Comparison of ENCODE assay signal across 29 cellular contexts in genomic region chr7:149552778-149553177, GRCh38. TPM values are rescaled to one million over a fixed set of nuclear protein-coding genes. Genes with fewer than 3 reads are reported as not detected.
DNase-seq lines count a peak whose midpoint lies in the region; ATAC-seq, FAIRE-seq and TF ChIP-seq lines count a peak whose summit lies in the region.
"Had no signal": no experiment of that assay in that cellular context is flagged by ENCODE, and none has a peak within 500 bp of the region (broad histone marks: within the 10 kb centered on the region; RNA-seq: fewer than 3 reads in every experiment).

No MANE protein-coding gene starts in this region.

- H3K27ac Mint-ChIP-seq in activated CD4-positive, alpha-beta T cell treated with anti-CD3 and anti-CD28 coated beads, Interleukin-2, amount 10 ng/mL, durations not matched to agents 24 days and 14 days: peak overlapping the region; percentile 21
- H3K27ac Mint-ChIP-seq: CD4-positive, alpha-beta T cell; WTC11 had no signal

- H4K20me1 ChIP-seq in endothelial cell of umbilical vein (replicated peaks; ENCODE audit: control insufficient read depth, extremely low read depth, insufficient read depth, low read length): no peaks in the 10 kb centered on the region

- no peaks in the 10 kb centered on the region for H3K9me3 Mint-ChIP-seq in activated CD4-positive, alpha-beta T cell treated with anti-CD3 and anti-CD28 coated beads, Interleukin-2, amount 10 ng/mL, durations not matched to agents 24 days and 14 days
- H3K9me3 Mint-ChIP-seq: CD4-positive, alpha-beta T cell had no signal

- dilution Hi-C loops in endothelial cell of umbilical vein (cut with MboI; ENCODE audit: extremely low pct_ligation_motif_present, low sequenced_read_pairs): no loop called here

- no peaks in the 10 kb centered on the region for H3K79me2 ChIP-seq in endothelial cell of umbilical vein (ENCODE audit: control insufficient read depth, insufficient read depth, low read length)
- H3K79me2 ChIP-seq: parathyroid adenoma had no signal

- no peak overlapping the region for H3K9ac ChIP-seq in endothelial cell of umbilical vein (replicated peaks; ENCODE audit: extremely low read depth, insufficient read depth, low read length)
- H3K9ac ChIP-seq: parathyroid adenoma had no signal

- H3K36me3 Mint-ChIP-seq in activated CD4-positive, alpha-beta T cell treated with anti-CD3 and anti-CD28 coated beads, Interleukin-2, amount 10 ng/mL, durations not matched to agents 24 days and 14 days (ENCODE audit: low read depth): peaks cover 66% of the 10 kb centered on the region

- H3K4me3 ChIP-seq in endothelial cell of umbilical vein (replicated peaks in 1 of 3; ENCODE audit: insufficient read depth in 1 of 3, low read depth in 1 of 3, low read length in 3 of 3): no peak overlapping the region
- H3K4me3 ChIP-seq: adrenal gland, body of pancreas, dorsolateral prefrontal cortex, GM12878, PC-9 had no signal

- DNase-seq in activated CD4-positive, alpha-beta T cell treated with anti-CD3 and anti-CD28 coated beads, Interleukin-2, amount 10 ng/mL, durations not matched to agents 24 days and 14 days: no peak
- no peak for DNase-seq in activated CD4-positive, alpha-beta T cell treated with anti-CD3 and anti-CD28 coated beads, Interleukin-2, amount 50 U/mL, for 48 hours
- DNase-seq in NOMO-1 treated with DMSO at 0.1 percent for 48 hours (lab: John Stamatoyannopoulos, UW; ENCODE audit: unreplicated experiment) (peak; percentile 50), endothelial cell of umbilical vein (ENCODE audit: low read depth, low spot score) (peak; percentile 39), sciatic nerve (ENCODE audit: low spot score) (no peak), foreskin melanocyte (no peak), T-helper 9 cell (no peak)
- DNase-seq: 8988T; activated CD8-positive, alpha-beta memory T cell treated with anti-CD3 and anti-CD28 coated beads, Interleukin-2, amount 50 U/mL, for 4 hours; activated effector memory CD4-positive, alpha-beta T cell treated with Interleukin-2 at 50 U/mL for 16 hours; body of pancreas; CD4-positive, alpha-beta T cell; dorsolateral prefrontal cortex; islet precursor cell; NCI-H146; NCI-H446; PC-9; Right ventricle myocardium superior; stimulated activated CD4-positive, alpha-beta T cell treated with anti-CD3 and anti-CD28 coated beads, Interleukin-4, amount 100 ng/mL, for 4 hours; stimulated activated naive CD4-positive, alpha-beta T cell; SW 1271 had no signal

- no peaks in the 10 kb centered on the region for H3K27me3 Mint-ChIP-seq in activated CD4-positive, alpha-beta T cell treated with anti-CD3 and anti-CD28 coated beads, Interleukin-2, amount 10 ng/mL, durations not matched to agents 24 days and 14 days
- H3K27me3 Mint-ChIP-seq: CD4-positive, alpha-beta T cell had no signal

- no peak for TF ChIP-seq CTCF in endothelial cell of umbilical vein (IDR thresholded peaks at IDR 0.05; ENCODE audit: extremely low read depth in 1 of 2, insufficient read depth in 1 of 2, low read depth in 1 of 2, low read length in 2 of 2)

- H3K36me3 ChIP-seq in endothelial cell of umbilical vein (ENCODE audit: control insufficient read depth in 2 of 2, extremely low read depth in 1 of 2, insufficient read depth in 2 of 2, low read length in 2 of 2): peaks cover 20 to 33% of the 10 kb centered on the region in 2 experiments

- no peak overlapping the region for H3K4me2 ChIP-seq in endothelial cell of umbilical vein (ENCODE audit: insufficient read depth, low read length)
- H3K4me2 ChIP-seq: PC-9 had no signal

- intact Hi-C loops in activated CD4-positive, alpha-beta T cell treated with anti-CD3 and anti-CD28 coated beads, Interleukin-2, amount 10 ng/mL, durations not matched to agents 24 days and 14 days (cut with micrococcal nuclease): no loop called here
- intact Hi-C loops in endothelial cell of umbilical vein (cut with micrococcal nuclease): no loop called here
- intact Hi-C loops in sciatic nerve (cut with DNase I): no loop called here

- no peak overlapping the region for H3K4me3 Mint-ChIP-seq in activated CD4-positive, alpha-beta T cell treated with anti-CD3 and anti-CD28 coated beads, Interleukin-2, amount 10 ng/mL, durations not matched to agents 24 days and 14 days
- H3K4me3 Mint-ChIP-seq: CD4-positive, alpha-beta T cell; neural crest cell; WTC11 had no signal

- POLR2A ChIA-PET in endothelial cell of umbilical vein (lab: Charles Lee): no interaction called here

- no peak overlapping the region for H3K27ac ChIP-seq in endothelial cell of umbilical vein (ENCODE audit: insufficient read depth, low read depth, low read length)
- H3K27ac ChIP-seq: adrenal gland, body of pancreas, parathyroid adenoma, PC-9 had no signal

- CTCF ChIA-PET in endothelial cell of umbilical vein (lab: Charles Lee): no interaction called here

- no peak for FAIRE-seq in endothelial cell of umbilical vein (lab: Jason Lieb, UNC)
- FAIRE-seq: GM12878 had no signal

- no peak for TF ChIP-seq POLR2A in endothelial cell of umbilical vein (IDR thresholded peaks at IDR 0.05; ENCODE audit: low read depth, low read length)

- H3K4me1 ChIP-seq in endothelial cell of umbilical vein (ENCODE audit: control insufficient read depth, extremely low read depth, insufficient read depth, low read length): no peaks in the 10 kb centered on the region
- H3K4me1 ChIP-seq: adrenal gland, body of pancreas, parathyroid adenoma had no signal

- H2AFZ ChIP-seq in endothelial cell of umbilical vein (ENCODE audit: low read depth, low read length): no peak overlapping the region
- H2AFZ ChIP-seq: parathyroid adenoma, PC-9 had no signal

- no TSS peak for BruUV-seq in endothelial cell of umbilical vein (replicated peaks; lab: Mats Ljungman, UMichigan)

- peak; percentile 36 for ATAC-seq in sciatic nerve
- ATAC-seq in GM21576 (IDR thresholded peaks at IDR 0.05; ENCODE audit: unreplicated experiment): no peak
- ATAC-seq: body of pancreas, GM12878, HCT116, right cardiac atrium, WTC11 had no signal

- H3K9me1 ChIP-seq in endothelial cell of umbilical vein (replicated peaks; ENCODE audit: control insufficient read depth, extremely low read depth, insufficient read depth, low read length): no peaks in the 10 kb centered on the region

- H3K4me1 Mint-ChIP-seq in activated CD4-positive, alpha-beta T cell treated with anti-CD3 and anti-CD28 coated beads, Interleukin-2, amount 10 ng/mL, durations not matched to agents 24 days and 14 days: no peaks in the 10 kb centered on the region
- H3K4me1 Mint-ChIP-seq: neural crest cell, WTC11 had no signal

- H3K27me3 ChIP-seq in endothelial cell of umbilical vein (ENCODE audit: control insufficient read depth in 2 of 2, insufficient read depth in 2 of 2, low read length in 2 of 2): no peaks in the 10 kb centered on the region
- H3K27me3 ChIP-seq: adrenal gland, body of pancreas, dorsolateral prefrontal cortex had no signal

- no peaks in the 10 kb centered on the region for H3K9me3 ChIP-seq in endothelial cell of umbilical vein (replicated peaks; ENCODE audit: control insufficient read depth, insufficient read depth, low read length)
- H3K9me3 ChIP-seq: adrenal gland, body of pancreas had no signal

TF ChIP-seq in endothelial cell of umbilical vein, 7 proteins besides CTCF, POLR2A, EP300 and RAD21:
- no peak for TF ChIP-seq POLR2AphosphoS5 (IDR thresholded peaks at IDR 0.05; ENCODE audit: insufficient read depth, low read depth, low read length)
- no peak for TF ChIP-seq JUN (IDR thresholded peaks at IDR 0.05; ENCODE audit: borderline replicate concordance, insufficient read depth, insufficient read length, low read depth)
- no peak for TF ChIP-seq GATA2 (IDR thresholded peaks at IDR 0.05; ENCODE audit: insufficient read depth, insufficient read length, low read depth, low read length)
- TF ChIP-seq, protein P1, sequence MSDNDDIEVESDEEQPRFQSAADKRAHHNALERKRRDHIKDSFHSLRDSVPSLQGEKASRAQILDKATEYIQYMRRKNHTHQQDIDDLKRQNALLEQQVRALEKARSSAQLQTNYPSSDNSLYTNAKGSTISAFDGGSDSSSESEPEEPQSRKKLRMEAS (IDR thresholded peaks at IDR 0.05; ENCODE audit: insufficient read depth, insufficient read length): no peak
- no peak for TF ChIP-seq FOS (IDR thresholded peaks at IDR 0.05; ENCODE audit: borderline replicate concordance, insufficient read depth, low read length)
- TF ChIP-seq MYC (IDR thresholded peaks at IDR 0.05; ENCODE audit: low read depth, low read length): no peak
- TF ChIP-seq EZH2 (IDR thresholded peaks at IDR 0.05; ENCODE audit: borderline replicate concordance, low read depth, low read length, severe bottlenecking): no peak

RNA-seq across cellular contexts. Expression of gene ZNF746, which starts 55.2 kb away (rescaled TPM):
- 23.3 and 24.8 TPM in 2 replicates for total RNA-seq in activated CD4-positive, alpha-beta T cell treated with anti-CD3 and anti-CD28 coated beads, Interleukin-2, amount 10 ng/mL, durations not matched to agents 24 days and 14 days
- total RNA-seq in endothelial cell of umbilical vein: 20.8 and 22.3 TPM in 2 replicates
- 10.5 and 14.4 TPM in 2 replicates for polyA plus RNA-seq in endothelial cell of umbilical vein
- 6.0 and 6.9 TPM in 2 replicates for polyA plus RNA-seq in endothelial cell of umbilical vein (2011; cell fraction: cytosol; rRNA removed)
- polyA plus RNA-seq in endothelial cell of umbilical vein (2011; cell fraction: nucleus; rRNA removed): 18.9 and 20.8 TPM in 2 replicates
- 8.6 and 11.2 TPM in 2 replicates for polyA plus RNA-seq in endothelial cell of umbilical vein (2012)
- polyA minus RNA-seq in endothelial cell of umbilical vein: 13.3 and 14.4 TPM in 2 replicates
- polyA minus RNA-seq in endothelial cell of umbilical vein (2011; cell fraction: cytosol; rRNA and poly(A)+ RNA removed): 8.8 TPM
- polyA minus RNA-seq in endothelial cell of umbilical vein (2011; cell fraction: nucleus; rRNA and poly(A)+ RNA removed): 17.4 and 20.9 TPM in 2 replicates
- total RNA-seq in sciatic nerve: 19.3 TPM

Comparison
In these comparisons a context has a peak if more than half of its experiments do, and no peak if none do; other contexts are left out.
1. DNase-seq: peak in NOMO-1 treated with DMSO at 0.1 percent for 48 hours (single experiment) and endothelial cell of umbilical vein (single experiment); none in activated CD4-positive, alpha-beta T cell treated with anti-CD3 and anti-CD28 coated beads, Interleukin-2, amount 10 ng/mL, durations not matched to agents 24 days and 14 days (single experiment), activated CD4-positive, alpha-beta T cell treated with anti-CD3 and anti-CD28 coated beads, Interleukin-2, amount 50 U/mL, for 48 hours (0 of 2), sciatic nerve (single experiment), foreskin melanocyte (single experiment) and T-helper 9 cell (single experiment).